ENCODE assay signal across 23 cellular contexts in genomic region chr10:95328013-95328412, GRCh38. TPM values are rescaled to one million over a fixed set of nuclear protein-coding genes. Genes with fewer than 3 reads are reported as not detected.
DNase-seq lines count a peak whose midpoint lies in the region; ATAC-seq and TF ChIP-seq lines count a peak whose summit lies in the region.
"Had no signal": no experiment of that assay in that cellular context is flagged by ENCODE, and none has a peak within 500 bp of the region (broad histone marks: within the 10 kb centered on the region; RNA-seq: fewer than 3 reads in every experiment).

No MANE protein-coding gene starts in this region.

- H3K4me3 Mint-ChIP-seq in endothelial cell (ENCODE audit: unreplicated experiment): peak overlapping the region; percentile 11
- H3K4me3 Mint-ChIP-seq: activated CD4-positive, alpha-beta T cell treated with anti-CD3 and anti-CD28 coated beads, Interleukin-2, amount 10 ng/mL, durations not matched to agents 24 days and 14 days; activated naive CD8-positive, alpha-beta T cell; CD14-positive monocyte had no signal

- DNase-seq in heart left ventricle (no peak), left ventricle myocardium superior (no peak), endothelial cell (ENCODE audit: low spot score) (no peak), psoas muscle (no peak), NCI-H1694 treated with DMSO at 0.1 percent for 48 hours (lab: John Stamatoyannopoulos, UW) (no peak)
- DNase-seq in activated CD4-positive, alpha-beta T cell treated with anti-CD3 and anti-CD28 coated beads, Interleukin-2, amount 50 U/mL, for 48 hours: no peak
- DNase-seq: activated CD4-positive, alpha-beta T cell treated with anti-CD3 and anti-CD28 coated beads, Interleukin-2, amount 10 ng/mL, durations not matched to agents 24 days and 14 days; activated effector memory CD4-positive, alpha-beta T cell treated with Interleukin-2 at 50 U/mL for 16 hours; colonic mucosa; effector CD8-positive, alpha-beta T cell; Kasumi-1; stimulated activated CD4-positive, alpha-beta T cell treated with anti-CD3 and anti-CD28 coated beads, Interleukin-15, amount 100 ng/mL, for 24 hours; stimulated activated CD4-positive, alpha-beta T cell treated with anti-CD3 and anti-CD28 coated beads, Interleukin-4, amount 100 ng/mL, for 4 hours; T-helper 9 cell had no signal

- ATAC-seq in heart left ventricle (no peak), left ventricle myocardium superior (no peak), psoas muscle (peak in 2 of 4 donors; percentile 60 to 72), HG02973 (IDR thresholded peaks at IDR 0.05; ENCODE audit: unreplicated experiment) (no peak)

- H3K4me3 ChIP-seq in heart left ventricle (no peak overlapping the region), psoas muscle (no peak overlapping the region)
- H3K4me3 ChIP-seq: colonic mucosa, ovary, SJSA1, suprapubic skin, uterus had no signal

- H3K27me3 ChIP-seq in heart left ventricle (no peaks in the 10 kb centered on the region), psoas muscle (ENCODE audit: insufficient read depth in 3 of 3, low read length in 2 of 3) (no peaks in the 10 kb centered on the region)
- H3K27me3 ChIP-seq: colonic mucosa, ovary, SJSA1, suprapubic skin, uterus had no signal

- no peaks in the 10 kb centered on the region for H3K9me3 Mint-ChIP-seq in endothelial cell (ENCODE audit: unreplicated experiment)
- H3K9me3 Mint-ChIP-seq: activated CD4-positive, alpha-beta T cell treated with anti-CD3 and anti-CD28 coated beads, Interleukin-2, amount 10 ng/mL, durations not matched to agents 24 days and 14 days; CD14-positive monocyte had no signal

- H3K27ac ChIP-seq in heart left ventricle (peak overlapping the region in 11 of 12 donors; percentile 6 to 89 (median 67)), psoas muscle (peak overlapping the region; percentile 73), temporal lobe (ENCODE audit: low read depth, low read length) (peak overlapping the region; percentile 39)
- H3K27ac ChIP-seq: colonic mucosa, ovary, SJSA1, suprapubic skin, VCaP had no signal

- H3K36me3 ChIP-seq in heart left ventricle (peaks cover 0 to 96% (median 31%) of the 10 kb centered on the region in 9 donors), psoas muscle (ENCODE audit: insufficient read depth in 1 of 2, low read depth in 1 of 2) (peaks cover 0 to 25% of the 10 kb centered on the region in 2 donors)
- H3K36me3 ChIP-seq: colonic mucosa, ovary, SJSA1, uterus had no signal

- peaks cover 67% of the 10 kb centered on the region for H3K36me3 Mint-ChIP-seq in endothelial cell (ENCODE audit: low read depth, unreplicated experiment)
- H3K36me3 Mint-ChIP-seq: activated naive CD8-positive, alpha-beta T cell; CD14-positive monocyte had no signal

- 37 to 64% (median 55%) methylated on average over 3 of the region's 3 CpGs for WGBS in heart left ventricle, 4 donors
- 33 to 57% (median 36%) methylated on average over 3 of the region's 3 CpGs for WGBS in psoas muscle, 3 donors

- peaks cover 13% of the 10 kb centered on the region for H3K27me3 Mint-ChIP-seq in endothelial cell (ENCODE audit: unreplicated experiment)
- H3K27me3 Mint-ChIP-seq: activated naive CD8-positive, alpha-beta T cell had no signal

- TF ChIP-seq CTCF in heart left ventricle (IDR thresholded peaks at IDR 0.05): no peak
- TF ChIP-seq CTCF in endothelial cell (IDR thresholded peaks at IDR 0.05; ENCODE audit: unreplicated experiment): no peak
- no peak for TF ChIP-seq CTCF in psoas muscle (IDR thresholded peaks at IDR 0.05)

- H3K27ac Mint-ChIP-seq in endothelial cell (ENCODE audit: unreplicated experiment): no peak overlapping the region
- H3K27ac Mint-ChIP-seq: activated CD4-positive, alpha-beta T cell treated with anti-CD3 and anti-CD28 coated beads, Interleukin-2, amount 10 ng/mL, durations not matched to agents 24 days and 14 days; activated naive CD8-positive, alpha-beta T cell; CD14-positive monocyte had no signal

- peaks cover 4% of the 10 kb centered on the region for H3K4me1 Mint-ChIP-seq in endothelial cell (ENCODE audit: unreplicated experiment)
- H3K4me1 Mint-ChIP-seq: activated CD4-positive, alpha-beta T cell treated with anti-CD3 and anti-CD28 coated beads, Interleukin-2, amount 10 ng/mL, durations not matched to agents 24 days and 14 days; CD14-positive monocyte had no signal

- intact Hi-C loops in heart left ventricle (cut with DNase I): loop anchor here in 1 of 10 donors (5.0 kb wide), 1 partner anchor 36 kb away; the partner anchor contains the start of gene PDLIM1
- intact Hi-C loops in left ventricle myocardium superior (cut with micrococcal nuclease): no loop called here
- intact Hi-C loops in psoas muscle (cut with DNase I): no loop called here

- no peak for TF ChIP-seq POLR2A in heart left ventricle (IDR thresholded peaks at IDR 0.05)

- H3K4me1 ChIP-seq in heart left ventricle: peaks cover 4 to 83% (median 36%) of the 10 kb centered on the region in 12 donors
- peaks cover 40% of the 10 kb centered on the region for H3K4me1 ChIP-seq in psoas muscle
- H3K4me1 ChIP-seq: colonic mucosa, suprapubic skin, uterus had no signal

- H3K9me3 ChIP-seq in heart left ventricle: no peaks in the 10 kb centered on the region
- H3K9me3 ChIP-seq in psoas muscle: no peaks in the 10 kb centered on the region
- H3K9me3 ChIP-seq: colonic mucosa, ovary, SJSA1, suprapubic skin, uterus had no signal

RNA-seq across cellular contexts. Expression of gene PDLIM1, which starts 37.2 kb away (rescaled TPM):
- total RNA-seq in heart left ventricle (100 to 1,000 TPM; 225 to 434 (median 349) TPM), left ventricle myocardium superior (231 TPM), endothelial cell (ENCODE audit: unreplicated experiment) (125 TPM), psoas muscle (100 to 1,000 TPM; 267 to 504 (median 329) TPM), temporal lobe (2.0 TPM)
- polyA plus RNA-seq in heart left ventricle (100 to 1,000 TPM; 253 to 308 TPM), psoas muscle (100 to 1,000 TPM in 2 of 3 donors, 10 to 100 TPM in 1; 97.3 to 493 (median 311) TPM)

Comparison
In these comparisons a context has a peak if more than half of its experiments do, and no peak if none do; other contexts are left out.
1. RNA of gene PDLIM1, which starts 37.2 kb away (total RNA-seq): 225 to 434 TPM in heart left ventricle, 267 to 504 TPM in psoas muscle, 231 TPM in left ventricle myocardium superior (single experiment) and 125 TPM in endothelial cell (single experiment); 2.0 TPM in temporal lobe (single experiment); every median in the first group is over 10 times any median in the second.
2. Peak in every context shown above with its lines, with median percentiles within 50 percentile points of each other: H3K27ac ChIP-seq.